In genomic region chr11:102345923-102346322, GRCh38 we compare ENCODE assay signal across 8 cellular contexts. TPM values are rescaled to one million over a fixed set of nuclear protein-coding genes. Genes with fewer than 3 reads are reported as not detected.
DNase-seq lines count a peak whose midpoint lies in the region; ATAC-seq and TF ChIP-seq lines count a peak whose summit lies in the region.

No MANE protein-coding gene starts in this region.

- DNase-seq in cardiac muscle cell (ENCODE audit: low read depth in 1 of 2, low spot score in 1 of 2) (peak in 1 of 2 donors; percentile 24), left cardiac atrium (no peak), SW 1271 (lab: John Stamatoyannopoulos, UW) (peak; percentile 94 to 98), epithelial cell of prostate (ENCODE audit: low read depth, low spot score) (no peak), trophoblast cell (peak; percentile 74 to 85), LoVo (ENCODE audit: low spot score) (no peak), GF-D8 (lab: John Stamatoyannopoulos, UW) (no peak)
- no peak for DNase-seq in stimulated activated naive CD4-positive, alpha-beta T cell (lab: John Stamatoyannopoulos, UW)

- H3K27me3 ChIP-seq in cardiac muscle cell (no peaks in the 10 kb centered on the region), trophoblast cell (ENCODE audit: insufficient read depth, low read length) (no peaks in the 10 kb centered on the region)

- no peak overlapping the region for H3K14ac ChIP-seq in trophoblast cell (ENCODE audit: low read length)

- no peak overlapping the region for H2BK12ac ChIP-seq in trophoblast cell (ENCODE audit: low read length)

- H3K18ac ChIP-seq in trophoblast cell (ENCODE audit: low read length), result no peak overlapping the region

- H3K79me2 ChIP-seq in trophoblast cell (ENCODE audit: control insufficient read depth, insufficient read depth, low read length, poor library complexity), result peaks cover 10% of the 10 kb centered on the region

- peaks cover 3% of the 10 kb centered on the region for H3K36me3 ChIP-seq in cardiac muscle cell
- H3K36me3 ChIP-seq in trophoblast cell (ENCODE audit: control insufficient read depth in 1 of 2, insufficient read depth in 2 of 2, low read length in 2 of 2), result no peaks in the 10 kb centered on the region

- H3K9me3 ChIP-seq in cardiac muscle cell (ENCODE audit: low read depth), result no peaks in the 10 kb centered on the region
- H3K9me3 ChIP-seq in trophoblast cell (ENCODE audit: insufficient read depth, low read depth, low read length), result no peaks in the 10 kb centered on the region

- no peak for TF ChIP-seq CTCF in cardiac muscle cell (IDR thresholded peaks at IDR 0.05; ENCODE audit: low read depth, low read length)

- ATAC-seq in left cardiac atrium, result no peak

- peaks cover 15% of the 10 kb centered on the region for H3K4me1 ChIP-seq in cardiac muscle cell (ENCODE audit: low read depth)
- no peaks in the 10 kb centered on the region for H3K4me1 ChIP-seq in trophoblast cell (ENCODE audit: control insufficient read depth in 1 of 2, insufficient read depth in 2 of 2, low read length in 2 of 2)

- no peak overlapping the region for H4K12ac ChIP-seq in trophoblast cell (ENCODE audit: low read depth, low read length)

- no peak overlapping the region for H2AFZ ChIP-seq in trophoblast cell (ENCODE audit: insufficient read depth, low read length, poor library complexity)

- no peak overlapping the region for H3K23ac ChIP-seq in trophoblast cell (ENCODE audit: low read length)

- H2BK5ac ChIP-seq in trophoblast cell (ENCODE audit: low read depth, low read length, poor library complexity), result peak overlapping the region; percentile 76

- no peak overlapping the region for H3K4ac ChIP-seq in trophoblast cell (ENCODE audit: low read depth, low read length)

- intact Hi-C loops in left cardiac atrium (cut with DNase I), result loop anchor here (5.0 to 10.0 kb wide), 2 partner anchors 111 to 149 kb away; no protein-coding TSS in a partner anchor

- H3K9ac ChIP-seq in trophoblast cell (ENCODE audit: low read length), result no peak overlapping the region

- WGBS in trophoblast cell (ENCODE audit: extremely low coverage, insufficient coverage, insufficient read length), result no CpG with 5 or more reads among the region's 8 CpGs

- no peak overlapping the region for H2AK5ac ChIP-seq in trophoblast cell (ENCODE audit: low read length)

- no peak overlapping the region for H4K8ac ChIP-seq in trophoblast cell (ENCODE audit: low read depth, low read length)

- H3K79me1 ChIP-seq in trophoblast cell (ENCODE audit: low read length), result peaks cover 11% of the 10 kb centered on the region

- no peak overlapping the region for H2BK120ac ChIP-seq in trophoblast cell (ENCODE audit: insufficient read depth, low read length, poor library complexity)

- H3K4me3 ChIP-seq in cardiac muscle cell (peak overlapping the region; percentile 47), trophoblast cell (ENCODE audit: low read depth, low read length) (no peak overlapping the region)

- H4K91ac ChIP-seq in trophoblast cell (ENCODE audit: low read depth, low read length), result no peak overlapping the region

- H3K4me2 ChIP-seq in trophoblast cell (ENCODE audit: low read length), result peak overlapping the region; percentile 75

- peak overlapping the region; percentile 94 for H3K27ac ChIP-seq in cardiac muscle cell
- H3K27ac ChIP-seq in epithelial cell of prostate, result peak overlapping the region; percentile 92
- peak overlapping the region; percentile 94 for H3K27ac ChIP-seq in trophoblast cell (ENCODE audit: low read depth, low read length)

RNA-seq across cellular contexts. Expression of gene BIRC2, which starts 1.1 kb away (rescaled TPM):
- 37.8 and 40.4 TPM in 2 replicates for total RNA-seq in cardiac muscle cell
- 36.1 and 41.3 TPM in 2 replicates for polyA plus RNA-seq in cardiac muscle cell
- 10 to 100 TPM; 30.4 to 34.2 TPM for total RNA-seq in left cardiac atrium
- 38.6 and 39.2 TPM in 2 replicates for polyA plus RNA-seq in trophoblast cell (2013)

RNA-seq across cellular contexts. Expression of gene BIRC3, which starts 28.6 kb away (rescaled TPM):
- total RNA-seq in cardiac muscle cell (0.06 and 0.78 TPM in 2 replicates), left cardiac atrium (1 to 10 TPM; 7.0 to 8.4 TPM)
- 0.92 TPM in 1 of 2 replicates, not detected in the other for polyA plus RNA-seq in cardiac muscle cell
- 0.21 and 0.23 TPM in 2 replicates for polyA plus RNA-seq in trophoblast cell (2013)

Comparison
In these comparisons a context has a peak if more than half of its experiments do, and no peak if none do; other contexts are left out.
1. DNase-seq: peak in SW 1271 (2 of 2) and trophoblast cell (2 of 2); none in left cardiac atrium (single experiment), epithelial cell of prostate (single experiment), stimulated activated naive CD4-positive, alpha-beta T cell (0 of 6), LoVo (single experiment) and GF-D8 (single experiment).
2. Peak in every context shown above with its lines, with median percentiles within 50 percentile points of each other: H3K27ac ChIP-seq.